ENCODE assay signal across 8 cellular contexts in the genomic region with DNA sequence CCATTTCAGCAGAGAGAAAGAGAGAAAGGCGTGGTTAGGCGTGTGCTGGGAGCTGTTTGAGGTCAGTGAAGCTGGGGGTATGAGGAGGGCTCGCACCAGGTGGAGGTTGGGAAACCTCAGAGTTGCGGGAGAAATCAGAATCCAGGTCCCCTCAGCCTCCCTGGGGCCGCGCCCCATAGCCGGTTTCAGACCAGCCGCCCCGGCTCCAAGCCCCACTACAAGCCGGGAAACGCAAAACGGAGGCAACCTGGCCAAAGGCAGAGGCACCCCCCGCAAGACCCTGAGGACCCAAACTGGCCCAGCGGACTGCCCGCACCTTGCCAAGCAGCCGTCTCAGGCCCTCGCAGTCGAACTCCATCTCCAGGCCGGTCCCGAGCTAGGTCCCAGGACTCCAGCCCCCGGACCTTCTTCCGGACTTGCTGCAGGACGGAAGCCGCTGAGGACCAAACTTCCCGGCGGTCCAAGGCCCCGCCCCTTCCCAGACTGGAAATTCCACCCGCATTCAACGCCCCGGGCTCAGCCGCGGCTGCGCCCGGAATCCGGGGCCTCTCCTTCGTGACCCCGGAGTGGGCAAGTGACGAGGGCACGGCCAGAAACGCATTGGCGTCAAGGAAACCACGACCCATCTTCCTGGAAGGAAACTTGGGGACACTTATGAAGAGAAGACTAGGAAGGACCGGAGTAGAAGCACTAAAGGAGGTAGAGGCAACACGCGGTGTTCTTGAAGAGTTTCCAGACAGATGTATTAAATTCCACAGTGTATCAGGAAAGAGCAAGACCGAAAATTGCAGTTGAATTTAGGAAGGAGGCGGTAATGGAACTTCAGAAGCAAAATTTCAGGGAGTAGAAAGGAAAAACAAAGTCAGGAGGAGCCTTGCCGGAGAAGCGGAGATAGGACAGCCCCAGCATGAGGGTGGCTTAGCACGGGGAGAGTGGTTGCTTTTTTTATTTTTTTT.
DNase-seq lines count a peak whose midpoint lies in the region; ATAC-seq and TF ChIP-seq lines count a peak whose summit lies in the region.

A gene (minus strand): TSS at position 438 of the 956 bp plus-strand sequence. CDS start 80 bp downstream, at position 358.

- TF ChIP-seq CTCF in GM12875 (IDR thresholded peaks at IDR 0.05; ENCODE audit: borderline replicate concordance, insufficient read depth, low read depth, low read length) = no peak

- H3K4me3 ChIP-seq in GM12875 (ENCODE audit: low read depth, low read length) (peak within 1 kb of the TSS; percentile 90), iPS-15b (ENCODE audit: low read depth, low read length) (peak within 1 kb of the TSS; percentile 99), skeletal muscle cell (ENCODE audit: low read depth, low read length) (peak within 1 kb of the TSS; percentile 93)

- H3K9ac ChIP-seq in iPS-15b (ENCODE audit: low read depth, low read length) = peak within 1 kb of the TSS; percentile 92

- ATAC-seq in HG02588 (IDR thresholded peaks at IDR 0.05; ENCODE audit: unreplicated experiment) (peak; percentile 76), HG03520 (IDR thresholded peaks at IDR 0.05; ENCODE audit: unreplicated experiment) (no peak)

- no peaks in the 10 kb centered on the region for H3K36me3 ChIP-seq in iPS-15b (ENCODE audit: control insufficient read depth, insufficient read depth, low read length)

- DNase-seq in NCI-H1694 (lab: John Stamatoyannopoulos, UW) (peak; percentile 18), UCSD-AML1 (lab: John Stamatoyannopoulos, UW; ENCODE audit: unreplicated experiment) (peak; percentile 90), T47D (ENCODE audit: low read depth in 1 of 2, low spot score in 1 of 2) (peak; percentile 78 to 90), skeletal muscle cell (ENCODE audit: low read depth) (peak; percentile 72)

- H3K4me1 ChIP-seq in iPS-15b (ENCODE audit: control insufficient read depth, insufficient read depth, low read length) = no peaks in the 10 kb centered on the region

- H3K9me3 ChIP-seq in iPS-15b (ENCODE audit: control insufficient read depth, insufficient read depth, low read length) = no peaks in the 10 kb centered on the region

- no peaks in the 10 kb centered on the region for H3K27me3 ChIP-seq in iPS-15b (ENCODE audit: control insufficient read depth, insufficient read depth, low read length)

- in situ Hi-C loops in T47D (cut with HindIII; ENCODE audit: low pct_unique_long_range_greater_than_20kb, low sequenced_read_pairs) = no loop called here

Comparison
In these comparisons a context has a peak if more than half of its experiments do, and no peak if none do; other contexts are left out.
1. DNase-seq: peak in every context shown above with its lines; median percentile 90 in UCSD-AML1; 84 in T47D; 72 in skeletal muscle cell; 18 in NCI-H1694.